In genomic region chr20:2873747-2874041, GRCh38 we compare ENCODE assay signal across 1 cellular context.
TF ChIP-seq lines count a peak whose summit lies in the region.

No MANE protein-coding gene starts in this region.

TF ChIP-seq in HepG2, 621 proteins besides CTCF, POLR2A, EP300 and RAD21 (continues in another document):
- TF ChIP-seq ELF4 (CRISPR knock-in tag; IDR thresholded peaks at IDR 0.05; ENCODE audit: borderline replicate concordance) (0 out of 2 replicates have a peak, but pooled peaks have one; percentile 71), ZFY (CRISPR knock-in tag; IDR thresholded peaks at IDR 0.05) (no peak), SSRP1 (CRISPR knock-in tag; IDR thresholded peaks at IDR 0.05) (no peak), ZNF746 (CRISPR knock-in tag; IDR thresholded peaks at IDR 0.05) (peak; percentile 45; the same call in 1 of the 2 replicates), RBFOX2 (IDR thresholded peaks at IDR 0.05; ENCODE audit: low read depth, low read length) (no peak), ZNF800 (CRISPR knock-in tag; IDR thresholded peaks at IDR 0.05) (no peak), KDM3A (CRISPR knock-in tag; IDR thresholded peaks at IDR 0.05; ENCODE audit: low read depth) (no peak), NR1H2 (CRISPR knock-in tag; IDR thresholded peaks at IDR 0.05; ENCODE audit: borderline replicate concordance, low read depth) (no peak), RELA (CRISPR knock-in tag; IDR thresholded peaks at IDR 0.05) (no peak), ZNF496 (CRISPR knock-in tag; IDR thresholded peaks at IDR 0.05; ENCODE audit: insufficient replicate concordance) (no peak), ATF5 (CRISPR knock-in tag; IDR thresholded peaks at IDR 0.05; ENCODE audit: low read depth) (no peak), ZNF639 (CRISPR knock-in tag; conservative IDR thresholded peaks at IDR 0.05) (no peak), MAZ (IDR thresholded peaks at IDR 0.05; ENCODE audit: borderline replicate concordance, low read depth, low read length) (no peak), MAZ (CRISPR knock-in tag; IDR thresholded peaks at IDR 0.05; ENCODE audit: low read depth) (no peak), KMT2B (CRISPR knock-in tag; IDR thresholded peaks at IDR 0.05) (no peak), STAG1 (CRISPR knock-in tag; IDR thresholded peaks at IDR 0.05) (no peak), ATAD3A (CRISPR knock-in tag; IDR thresholded peaks at IDR 0.05) (no peak), SRY (CRISPR knock-in tag; IDR thresholded peaks at IDR 0.05) (no peak), ZFP36L1 (CRISPR knock-in tag; IDR thresholded peaks at IDR 0.05) (no peak; the same call in 1 of the 2 replicates), NAIF1 (CRISPR knock-in tag; IDR thresholded peaks at IDR 0.05; ENCODE audit: borderline replicate concordance) (no peak), ELF1 (CRISPR knock-in tag; IDR thresholded peaks at IDR 0.05) (peak; percentile 60; the same call in 1 of the 2 replicates), ZNF263 (CRISPR knock-in tag; IDR thresholded peaks at IDR 0.05) (no peak), POGK (CRISPR knock-in tag; conservative IDR thresholded peaks at IDR 0.05) (no peak), EED (CRISPR knock-in tag; IDR thresholded peaks at IDR 0.05) (peak; percentile 59; the same call in 1 of the 2 replicates), KAT8 (CRISPR knock-in tag; IDR thresholded peaks at IDR 0.05) (no peak; the same call in 1 of the 2 replicates), ZNF414 (CRISPR knock-in tag; IDR thresholded peaks at IDR 0.05) (0 out of 2 replicates have a peak, but pooled peaks have one; percentile 5), CSRNP2 (CRISPR knock-in tag; conservative IDR thresholded peaks at IDR 0.05; ENCODE audit: low read depth) (no peak), ZNF761 (CRISPR knock-in tag; conservative IDR thresholded peaks at IDR 0.05) (no peak), MLX (CRISPR knock-in tag; IDR thresholded peaks at IDR 0.05) (no peak), ZNF724P (CRISPR knock-in tag; IDR thresholded peaks at IDR 0.05; ENCODE audit: borderline replicate concordance) (no peak), MYC (CRISPR knock-in tag; IDR thresholded peaks at IDR 0.05; ENCODE audit: borderline replicate concordance) (no peak), THAP9 (CRISPR knock-in tag; IDR thresholded peaks at IDR 0.05; ENCODE audit: borderline replicate concordance) (no peak), SNAI1 (CRISPR knock-in tag; IDR thresholded peaks at IDR 0.05; ENCODE audit: borderline replicate concordance) (0 out of 2 replicates have a peak, but pooled peaks have one; percentile 40), FOXA1 (IDR thresholded peaks at IDR 0.05) (no peak), FOXA1 (CRISPR knock-in tag; IDR thresholded peaks at IDR 0.05) (no peak), ZBTB3 (CRISPR knock-in tag; IDR thresholded peaks at IDR 0.05; ENCODE audit: borderline replicate concordance, low read depth) (no peak), LCORL (IDR thresholded peaks at IDR 0.05) (no peak), LCORL (CRISPR knock-in tag; IDR thresholded peaks at IDR 0.05) (no peak), MED13 (CRISPR knock-in tag; IDR thresholded peaks at IDR 0.05) (no peak), ZNF747 (CRISPR knock-in tag; IDR thresholded peaks at IDR 0.05; ENCODE audit: borderline replicate concordance) (no peak; the same call in 1 of the 2 replicates), RNF2 (conservative IDR thresholded peaks at IDR 0.05; ENCODE audit: low read depth) (no peak), CHCHD3 (CRISPR knock-in tag; IDR thresholded peaks at IDR 0.05) (no peak), ZNF264 (CRISPR knock-in tag; IDR thresholded peaks at IDR 0.05) (no peak), YY1 (IDR thresholded peaks at IDR 0.05; ENCODE audit: insufficient read depth, insufficient replicate concordance, low read depth, low read length) (no peak), ARNTL (CRISPR knock-in tag; IDR thresholded peaks at IDR 0.05) (no peak), SIN3B (IDR thresholded peaks at IDR 0.05; ENCODE audit: low read length) (no peak), KDM6A (CRISPR knock-in tag; IDR thresholded peaks at IDR 0.05; ENCODE audit: low read depth) (no peak), SP5 (CRISPR knock-in tag; IDR thresholded peaks at IDR 0.05; ENCODE audit: borderline replicate concordance, low read depth) (no peak), PHF8 (CRISPR knock-in tag; IDR thresholded peaks at IDR 0.05) (no peak; the same call in 1 of the 2 replicates), SRSF1 (optimal IDR thresholded peaks at IDR 0.05; ENCODE audit: low read depth, low read length) (no peak), ZFAT (CRISPR knock-in tag; conservative IDR thresholded peaks at IDR 0.05) (no peak), KLF15 (CRISPR knock-in tag; IDR thresholded peaks at IDR 0.05; ENCODE audit: borderline replicate concordance) (no peak), ATF2 (CRISPR knock-in tag; IDR thresholded peaks at IDR 0.05) (no peak)
